ENCODE assay signal across 10 cellular contexts in the genomic region with DNA sequence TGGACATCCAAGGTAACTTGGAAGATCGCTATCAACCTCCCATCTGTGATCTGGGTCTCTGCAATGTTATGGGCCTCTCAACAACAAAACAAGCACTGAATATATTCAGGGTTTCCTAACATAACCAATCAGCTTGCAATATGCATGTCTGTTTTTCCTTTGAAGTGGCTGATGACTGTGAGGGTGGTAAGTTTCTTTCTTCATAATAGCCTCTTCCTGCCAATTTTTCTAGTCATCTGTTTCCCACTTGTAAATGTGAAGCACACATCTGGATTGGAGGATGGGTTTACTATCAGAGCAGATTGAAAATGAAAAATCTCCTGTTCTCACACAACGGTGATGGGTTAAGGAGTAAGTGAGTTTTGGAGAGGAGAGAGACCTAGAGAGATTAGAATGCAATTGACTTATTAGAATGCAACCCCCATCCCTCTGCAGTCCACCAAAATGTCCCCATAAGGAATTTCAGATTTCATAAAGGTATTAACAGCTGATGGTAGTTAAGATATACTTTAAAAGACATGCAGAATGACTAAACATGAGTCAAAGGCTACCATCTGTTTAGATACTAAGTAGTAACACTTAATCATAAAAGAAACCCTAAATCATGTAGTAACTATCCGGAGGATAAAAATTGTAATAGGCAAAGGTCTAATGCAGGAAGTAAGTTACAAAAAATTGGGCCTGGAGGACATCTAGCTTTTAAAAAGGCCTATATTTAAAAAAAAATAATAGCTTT. TPM values are rescaled to one million over a fixed set of nuclear protein-coding genes. Genes with fewer than 3 reads are reported as not detected.
A peak's percentile ranks its signal among the peaks of the same experiment; 100 is the strongest.
DNase-seq lines count a peak whose midpoint lies in the region; ATAC-seq, FAIRE-seq and TF ChIP-seq lines count a peak whose summit lies in the region.
"Had no signal": no experiment of that assay in that cellular context is flagged by ENCODE, and none has a peak within 500 bp of the region (broad histone marks: within the 10 kb centered on the region; RNA-seq: fewer than 3 reads in every experiment).

No MANE protein-coding gene starts in this region.

- 68% methylated on average over 3 of the region's 3 CpGs for WGBS in suprapubic skin

- peak; percentile 38 for DNase-seq in DND-41
- DNase-seq in HS-5 (ENCODE audit: low read depth): peak; percentile 93
- peak; percentile 87 for DNase-seq in amniotic epithelial cell (ENCODE audit: low read depth)
- DNase-seq in myocyte (ENCODE audit: low read depth): peak; percentile 73
- no peak for DNase-seq in suprapubic skin (ENCODE audit: low spot score in 2 of 2)
- DNase-seq in D721Med (ENCODE audit: insufficient read length, low spot score): no peak
- DNase-seq: islet precursor cell had no signal

- H3K4me2 ChIP-seq in DND-41 (ENCODE audit: insufficient read depth, low read length): no peak overlapping the region

- H3K4me1 ChIP-seq in DND-41 (ENCODE audit: insufficient read depth, low read length) (peaks cover 17% of the 10 kb centered on the region), suprapubic skin (no peaks in the 10 kb centered on the region)

- H3K27me3 ChIP-seq in DND-41 (ENCODE audit: insufficient read depth, low read length, poor library complexity): no peaks in the 10 kb centered on the region
- H3K27me3 ChIP-seq in suprapubic skin: no peaks in the 10 kb centered on the region

- H2AFZ ChIP-seq in DND-41 (ENCODE audit: low read depth, low read length): no peak overlapping the region

- TF ChIP-seq POLR2A in suprapubic skin (IDR thresholded peaks at IDR 0.05): no peak

- no peak overlapping the region for H3K4me3 ChIP-seq in DND-41 (ENCODE audit: low read depth in 1 of 2, low read length in 2 of 2)
- H3K4me3 ChIP-seq in suprapubic skin: no peak overlapping the region
- H3K4me3 ChIP-seq: coronary artery had no signal

- no peak overlapping the region; the same call in 1 of the 2 replicates for H3K9ac ChIP-seq in DND-41 (ENCODE audit: low read depth, low read length)

- no peaks in the 10 kb centered on the region for H4K20me1 ChIP-seq in DND-41 (ENCODE audit: insufficient read depth, low read length)

- FAIRE-seq in D721Med (lab: Jason Lieb, UNC): no peak

- H3K36me3 ChIP-seq in DND-41 (ENCODE audit: insufficient read depth, low read length) (peaks cover 91% of the 10 kb centered on the region), suprapubic skin (peaks cover 75% of the 10 kb centered on the region)

- no peaks in the 10 kb centered on the region for H3K79me2 ChIP-seq in DND-41 (ENCODE audit: insufficient read depth, low read length)

- H3K9me3 ChIP-seq in DND-41 (ENCODE audit: insufficient read depth, low read length, severe bottlenecking) (no peaks in the 10 kb centered on the region), suprapubic skin (no peaks in the 10 kb centered on the region)

- TF ChIP-seq CTCF in DND-41 (IDR thresholded peaks at IDR 0.05; ENCODE audit: borderline replicate concordance, extremely low read depth, low read length, poor library complexity, severe bottlenecking) (no peak), suprapubic skin (IDR thresholded peaks at IDR 0.05) (no peak), D721Med (IDR thresholded peaks at IDR 0.05; ENCODE audit: insufficient read depth, missing control alignments) (no peak)

- H3K27ac ChIP-seq in DND-41 (ENCODE audit: low read length) (peak overlapping the region; percentile 24; the same call in 1 of the 2 replicates), suprapubic skin (no peak overlapping the region)
- H3K27ac ChIP-seq: coronary artery had no signal

- ATAC-seq in DND-41 (ENCODE audit: insufficient read depth, low read depth) (peak; percentile 98), GM21717 (IDR thresholded peaks at IDR 0.05; ENCODE audit: unreplicated experiment) (no peak), HG02884 (IDR thresholded peaks at IDR 0.05; ENCODE audit: unreplicated experiment) (no peak)

- TF ChIP-seq EP300 in suprapubic skin (IDR thresholded peaks at IDR 0.05): no peak

RNA-seq across cellular contexts. Expression of a gene that starts 58.4 kb away (rescaled TPM):
- total RNA-seq in myocyte (30.5 and 39.9 TPM in 2 replicates), suprapubic skin (10 to 100 TPM; 23.3 to 40.0 (median 26.2) TPM)
- polyA plus RNA-seq in myocyte (2012): 18.0 TPM

Comparison
In these comparisons a context has a peak if more than half of its experiments do, and no peak if none do; other contexts are left out.
1. DNase-seq: peak in DND-41 (single experiment), HS-5 (single experiment), amniotic epithelial cell (single experiment) and myocyte (single experiment); none in suprapubic skin (0 of 2) and D721Med (single experiment).